Comparison of ENCODE assay signal across 8 cellular contexts in genomic region chr1:235971571-235972315, GRCh38.
DNase-seq lines count a peak whose midpoint lies in the region; ATAC-seq and TF ChIP-seq lines count a peak whose summit lies in the region.

No MANE protein-coding gene starts in this region.

- H3K36me3 Mint-ChIP-seq in activated CD4-positive, alpha-beta T cell treated with anti-CD3 and anti-CD28 coated beads for 36 hours (ENCODE audit: low read depth), result no peaks in the 10 kb centered on the region

- POLR2A ChIA-PET in activated CD4-positive, alpha-beta T cell treated with anti-CD3 and anti-CD28 coated beads for 36 hours (lab: Charles Lee), result interaction anchor here (0.6 to 1.6 kb wide), 5 partner anchors 28 to 467 kb away, joined by 3 to 7 read pairs (median 3); no protein-coding TSS in a partner anchor

- H3K4me3 Mint-ChIP-seq in activated CD4-positive, alpha-beta T cell treated with anti-CD3 and anti-CD28 coated beads for 36 hours, result peak overlapping the region; percentile 60

- no peaks in the 10 kb centered on the region for H3K27me3 ChIP-seq in BLaER1
- no peaks in the 10 kb centered on the region for H3K27me3 ChIP-seq in colonic mucosa

- H3K27ac ChIP-seq in BLaER1, result peak overlapping the region; percentile 71
- peak overlapping the region; percentile 62 for H3K27ac ChIP-seq in colonic mucosa

- DNase-seq in NCI-H510A (lab: John Stamatoyannopoulos, UW) (peak; percentile 49), colonic mucosa (peak; percentile 94), left colon (peak; percentile 88 to 91)
- DNase-seq in activated CD4-positive, alpha-beta T cell treated with anti-CD3 and anti-CD28 coated beads for 36 hours, result peak; percentile 93
- peak; percentile 76 to 88 for DNase-seq in stimulated activated CD4-positive, alpha-beta T cell treated with anti-CD3 and anti-CD28 coated beads, Interleukin-1b, Interleukin-23, amount 100 ng/mL, for 4 hours (ENCODE audit: low read depth in 2 of 2)

- TF ChIP-seq CTCF in colonic mucosa (IDR thresholded peaks at IDR 0.05), result peak; percentile 84

- H3K4me1 Mint-ChIP-seq in activated CD4-positive, alpha-beta T cell treated with anti-CD3 and anti-CD28 coated beads for 36 hours, result peaks cover 15% of the 10 kb centered on the region

- peaks cover 28% of the 10 kb centered on the region for H3K4me1 ChIP-seq in BLaER1
- H3K4me1 ChIP-seq in colonic mucosa, result no peaks in the 10 kb centered on the region

- H3K4me2 ChIP-seq in BLaER1, result peak overlapping the region; percentile 92

- peak; percentile 94 for ATAC-seq in GM19043 (IDR thresholded peaks at IDR 0.05; ENCODE audit: low read depth, unreplicated experiment)
- peak; percentile 98 for ATAC-seq in HG03354 (IDR thresholded peaks at IDR 0.05; ENCODE audit: poor library complexity, severe bottlenecking, unreplicated experiment)
- peak; percentile 98 for ATAC-seq in activated CD4-positive, alpha-beta T cell treated with anti-CD3 and anti-CD28 coated beads for 36 hours
- ATAC-seq in left colon, result peak; percentile 98

- no peaks in the 10 kb centered on the region for H3K9me3 Mint-ChIP-seq in activated CD4-positive, alpha-beta T cell treated with anti-CD3 and anti-CD28 coated beads for 36 hours (ENCODE audit: low read depth)

- H3K36me3 ChIP-seq in BLaER1 (no peaks in the 10 kb centered on the region), colonic mucosa (no peaks in the 10 kb centered on the region)

- H3K4me3 ChIP-seq in BLaER1 (peak overlapping the region; percentile 61), colonic mucosa (no peak overlapping the region)

- H3K9me3 ChIP-seq in BLaER1, result no peaks in the 10 kb centered on the region
- no peaks in the 10 kb centered on the region for H3K9me3 ChIP-seq in colonic mucosa

- peak overlapping the region; percentile 78 for H3K9ac ChIP-seq in BLaER1
- H3K9ac ChIP-seq in colonic mucosa (ENCODE audit: low read depth in 2 of 2, low read length in 2 of 2), result peak overlapping the region; percentile 73 to 74

- CTCF ChIA-PET in activated CD4-positive, alpha-beta T cell treated with anti-CD3 and anti-CD28 coated beads for 36 hours (lab: Charles Lee), result interaction anchor here (0.5 to 2.6 kb wide), 82 partner anchors 9 to 1680 kb away, joined by 3 to 27 read pairs (median 4); partner anchors contain the start of gene LYST

- H3K27ac Mint-ChIP-seq in activated CD4-positive, alpha-beta T cell treated with anti-CD3 and anti-CD28 coated beads for 36 hours, result peak overlapping the region; percentile 82

- intact Hi-C loops in activated CD4-positive, alpha-beta T cell treated with anti-CD3 and anti-CD28 coated beads for 36 hours (cut with DNase I, micrococcal nuclease), result loop anchor here (1.0 to 10.0 kb wide), 9 partner anchors 15 to 459 kb away; partner anchors contain the start of gene LYST (in 2 of the 2)
- intact Hi-C loops in colonic mucosa (cut with DNase I) (loop anchor here (10.0 kb wide), 2 partner anchors 107 to 177 kb away; partner anchors contain the start of gene LYST), left colon (cut with DNase I, micrococcal nuclease) (loop anchor here in 1 of 2 donors (5.0 kb wide), 1 partner anchor 104 kb away; the partner anchor contains the start of gene LYST)

- H4K20me1 ChIP-seq in BLaER1, result no peaks in the 10 kb centered on the region

- H3K27me3 Mint-ChIP-seq in activated CD4-positive, alpha-beta T cell treated with anti-CD3 and anti-CD28 coated beads for 36 hours, result peaks cover 2% of the 10 kb centered on the region
